In the genomic region with DNA sequence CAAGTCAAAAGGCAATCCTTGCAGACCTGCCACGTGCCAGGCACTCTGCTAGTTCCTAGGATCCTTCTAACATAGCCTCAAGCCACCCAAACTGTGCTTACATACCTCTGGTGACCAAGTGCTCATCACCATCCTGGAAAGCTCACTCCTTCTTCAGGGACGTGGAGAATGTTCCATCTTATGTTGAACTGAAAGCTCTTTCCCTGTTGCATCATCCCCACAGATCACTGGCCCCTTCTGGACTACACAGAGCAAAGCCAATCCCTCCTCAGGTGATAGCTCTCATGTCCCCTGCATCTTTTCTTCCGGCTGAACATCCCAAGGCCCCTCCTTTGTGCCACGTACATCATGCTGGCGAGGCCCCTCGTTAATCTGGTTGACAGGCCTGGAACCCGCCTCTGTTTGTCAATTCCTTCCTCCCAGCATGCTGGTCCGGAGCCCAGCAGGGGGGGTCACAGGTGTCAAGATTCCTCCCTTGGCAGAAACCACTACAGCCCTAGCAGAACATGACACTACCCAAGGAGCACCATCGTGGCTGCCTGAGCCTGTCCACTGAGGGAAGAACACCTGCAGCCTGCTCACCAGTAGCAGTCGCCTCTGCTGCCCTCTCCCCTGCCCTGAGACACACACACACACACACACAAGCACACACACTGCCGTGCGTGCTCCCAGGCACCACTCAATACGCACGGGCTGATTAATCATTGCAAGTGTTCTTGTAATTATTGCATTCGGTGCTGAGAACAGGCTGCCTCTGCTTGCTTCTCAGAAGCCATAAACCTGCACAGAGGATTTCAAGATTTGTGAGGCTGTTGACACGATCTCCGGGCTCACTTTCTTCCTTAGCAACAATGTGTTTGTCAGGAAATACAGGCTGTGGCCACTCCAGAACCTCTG, we compare ENCODE assay signal across 13 cellular contexts. TPM values are rescaled to one million over a fixed set of nuclear protein-coding genes. Genes with fewer than 3 reads are reported as not detected.
DNase-seq lines count a peak whose midpoint lies in the region; ATAC-seq and TF ChIP-seq lines count a peak whose summit lies in the region.
"Had no signal": no experiment of that assay in that cellular context is flagged by ENCODE, and none has a peak within 500 bp of the region (broad histone marks: within the 10 kb centered on the region; RNA-seq: fewer than 3 reads in every experiment).

No MANE protein-coding gene starts in this region.

- H3K4me1 ChIP-seq in endodermal cell (ENCODE audit: control insufficient read depth, insufficient read depth, low read length), result peaks cover 17% of the 10 kb centered on the region
- no peaks in the 10 kb centered on the region for H3K4me1 ChIP-seq in prostate gland (replicated peaks)
- no peaks in the 10 kb centered on the region for H3K4me1 ChIP-seq in SJCRH30

- TF ChIP-seq CTCF in endodermal cell (conservative IDR thresholded peaks at IDR 0.05), result no peak
- no peak for TF ChIP-seq CTCF in prostate gland (IDR thresholded peaks at IDR 0.05)

- ATAC-seq in GM18502 (IDR thresholded peaks at IDR 0.05; ENCODE audit: poor library complexity, unreplicated experiment) (no peak), GM19463 (IDR thresholded peaks at IDR 0.05; ENCODE audit: unreplicated experiment) (no peak)

- H3K9me3 ChIP-seq in endodermal cell (ENCODE audit: control insufficient read depth, low read length) (no peaks in the 10 kb centered on the region), prostate gland (no peaks in the 10 kb centered on the region), SJCRH30 (replicated peaks) (no peaks in the 10 kb centered on the region)
- H3K9me3 ChIP-seq: Caco-2, ovary had no signal

- no peaks in the 10 kb centered on the region for H3K36me3 Mint-ChIP-seq in endodermal cell (ENCODE audit: low read depth)
- H3K36me3 Mint-ChIP-seq: immature natural killer cell had no signal

- H3K27ac Mint-ChIP-seq in endodermal cell, result no peak overlapping the region
- H3K27ac Mint-ChIP-seq: activated naive CD4-positive, alpha-beta T cell treated with anti-CD3 and anti-CD28 coated beads for 36 hours; immature natural killer cell had no signal

- H3K4me3 ChIP-seq in endodermal cell (ENCODE audit: low read length), result no peak overlapping the region
- no peak overlapping the region for H3K4me3 ChIP-seq in prostate gland
- H3K4me3 ChIP-seq in SJCRH30, result no peak overlapping the region
- H3K4me3 ChIP-seq: ovary had no signal

- H3K27me3 ChIP-seq in endodermal cell (ENCODE audit: control insufficient read depth, insufficient read depth, low read length, poor library complexity, severe bottlenecking) (peaks cover 41% of the 10 kb centered on the region), prostate gland (replicated peaks; ENCODE audit: insufficient read depth) (no peaks in the 10 kb centered on the region), SJCRH30 (peaks cover 51% of the 10 kb centered on the region)
- H3K27me3 ChIP-seq: ovary had no signal

- H3K9me3 Mint-ChIP-seq in endodermal cell, result no peaks in the 10 kb centered on the region
- H3K9me3 Mint-ChIP-seq: activated naive CD4-positive, alpha-beta T cell treated with anti-CD3 and anti-CD28 coated beads for 36 hours; immature natural killer cell had no signal

- peaks cover 30% of the 10 kb centered on the region for H3K4me1 Mint-ChIP-seq in endodermal cell
- H3K4me1 Mint-ChIP-seq: immature natural killer cell had no signal

- TF ChIP-seq POLR2A in prostate gland (IDR thresholded peaks at IDR 0.05), result no peak

- H3K36me3 ChIP-seq in endodermal cell (ENCODE audit: control insufficient read depth, insufficient read depth, low read length) (no peaks in the 10 kb centered on the region), prostate gland (no peaks in the 10 kb centered on the region), SJCRH30 (no peaks in the 10 kb centered on the region)
- H3K36me3 ChIP-seq: ovary had no signal

- H3K4me3 Mint-ChIP-seq in endodermal cell, result no peak overlapping the region
- H3K4me3 Mint-ChIP-seq: activated naive CD4-positive, alpha-beta T cell treated with anti-CD3 and anti-CD28 coated beads for 36 hours; immature natural killer cell had no signal

- H3K27ac ChIP-seq in endodermal cell (ENCODE audit: low read depth, low read length) (no peak overlapping the region), prostate gland (peak overlapping the region; percentile 43 to 76), SJCRH30 (no peak overlapping the region)
- H3K27ac ChIP-seq: ovary had no signal

- intact Hi-C loops in prostate gland (cut with DNase I), result no loop called here

- DNase-seq in HT-29 (ENCODE audit: low spot score) (peak; percentile 28), NCI-H2227 (lab: John Stamatoyannopoulos, UW; ENCODE audit: unreplicated experiment) (peak; percentile 62), endodermal cell (peak; percentile 74), prostate gland (ENCODE audit: low spot score) (peak; percentile 54), middle frontal gyrus (ENCODE audit: extremely low spot score, low spot score) (no peak), SJCRH30 (no peak)
- DNase-seq: activated naive CD4-positive, alpha-beta T cell treated with anti-CD3 and anti-CD28 coated beads for 36 hours; immature natural killer cell had no signal

- whole genome bisulfite sequencing in endodermal cell (ENCODE audit: insufficient coverage in 1 of 2, insufficient read length in 1 of 2), 2 experiments, result 75 to 80% methylated on average over 14 to 17 of the region's 17 CpGs
- WGBS in prostate gland, result 20% methylated on average over 17 of the region's 17 CpGs

- H3K27me3 Mint-ChIP-seq in endodermal cell (ENCODE audit: insufficient read depth), result peaks cover 64% of the 10 kb centered on the region

- no peak overlapping the region for H3K9ac ChIP-seq in endodermal cell (ENCODE audit: extremely low read depth, low read length, poor library complexity, severe bottlenecking)

RNA-seq across cellular contexts. Expression of gene KCNK3, which starts 6.3 kb away (rescaled TPM):
- not detected in 2 replicates for total RNA-seq in HT-29 (2014; rRNA removed; shearing (Covaris generic))
- not detected for total RNA-seq in endodermal cell
- polyA plus RNA-seq in endodermal cell (2013, experiment 1 of 2), result 1.9 TPM
- polyA plus RNA-seq in endodermal cell (2013, experiment 2 of 2), result 1.7 TPM
- total RNA-seq in prostate gland, result 10 to 100 TPM; 11.1 to 14.5 TPM
- total RNA-seq in SJCRH30 (2014; rRNA removed; shearing (Covaris generic)), result 0.02 and 0.08 TPM in 2 replicates
- total RNA-seq: activated naive CD4-positive, alpha-beta T cell treated with anti-CD3 and anti-CD28 coated beads for 36 hours; LHCN-M2 had no signal
- polyA plus RNA-seq: immature natural killer cell had no signal

RNA-seq across cellular contexts. Expression of gene CIB4, which starts 45.0 kb away (rescaled TPM):
- total RNA-seq in HT-29 (2014; rRNA removed; shearing (Covaris generic)), result not detected in 2 replicates
- not detected for total RNA-seq in endodermal cell
- not detected for polyA plus RNA-seq in endodermal cell (2013, experiment 1 of 2)
- polyA plus RNA-seq in endodermal cell (2013, experiment 2 of 2), result not detected
- under 1 TPM in 1 of 2 donors, not detected in 1; 0.46 TPM for total RNA-seq in prostate gland
- not detected in 2 replicates for total RNA-seq in SJCRH30 (2014; rRNA removed; shearing (Covaris generic))
- total RNA-seq: activated naive CD4-positive, alpha-beta T cell treated with anti-CD3 and anti-CD28 coated beads for 36 hours; Caco-2; LHCN-M2; ovary had no signal
- polyA plus RNA-seq: immature natural killer cell had no signal

Comparison
In these comparisons a context has a peak if more than half of its experiments do, and no peak if none do; other contexts are left out.
1. DNase-seq: peak in HT-29 (single experiment), NCI-H2227 (single experiment), endodermal cell (single experiment) and prostate gland (single experiment); none in middle frontal gyrus (single experiment) and SJCRH30 (0 of 2).
2. H3K27ac ChIP-seq: peak in prostate gland (2 of 2); none in endodermal cell (single experiment) and SJCRH30 (single experiment).
3. RNA of gene KCNK3, which starts 6.3 kb away (total RNA-seq): 11.1 to 14.5 TPM in prostate gland; not detected in endodermal cell, 0.02 to 0.08 TPM in SJCRH30 and not detected in HT-29; every median in the first group is over 10 times any median in the second.